In the genomic region with DNA sequence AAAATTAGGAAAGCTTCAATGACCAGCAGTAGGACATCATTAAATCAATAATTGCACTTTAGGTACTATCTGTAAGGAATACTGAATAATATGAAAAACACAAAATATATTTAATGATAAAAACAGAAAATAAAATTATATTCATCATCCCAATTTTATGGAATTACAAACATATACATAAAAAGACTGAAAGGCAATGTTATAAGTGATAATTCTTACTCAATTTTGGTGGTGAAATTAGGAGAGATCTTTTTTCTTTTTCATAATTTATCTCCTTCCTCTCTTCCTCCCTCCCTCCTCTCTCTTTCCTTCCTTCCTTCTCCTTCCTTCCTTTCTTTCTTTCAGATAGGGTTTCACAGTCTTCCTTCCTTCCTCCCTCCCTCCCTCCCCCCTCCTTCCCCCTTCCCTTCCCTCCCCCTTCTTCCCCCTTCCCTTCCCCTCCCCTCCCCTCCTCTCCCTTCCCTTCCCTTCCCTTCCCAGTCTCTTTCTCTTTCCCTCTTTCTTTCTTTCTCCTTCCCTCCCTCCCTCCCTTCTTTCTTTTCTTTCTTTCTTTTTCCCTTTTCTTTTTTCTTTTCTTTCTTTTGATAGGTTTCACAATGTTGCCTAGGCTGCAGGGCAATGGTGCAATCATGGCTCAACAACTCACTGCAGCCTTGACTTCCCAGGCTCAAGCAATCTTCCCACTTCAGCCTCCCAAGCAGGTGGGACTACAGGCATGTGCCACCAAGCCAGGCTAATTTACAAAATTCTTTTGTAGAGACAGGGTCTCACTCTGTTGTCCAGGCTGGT, we compare ENCODE assay signal across 25 cellular contexts.
"Had no signal": no experiment of that assay in that cellular context is flagged by ENCODE, and none has a peak within 500 bp of the region (broad histone marks: within the 10 kb centered on the region; RNA-seq: fewer than 3 reads in every experiment).

No MANE protein-coding gene starts in this region.

- H3K9ac ChIP-seq: parathyroid adenoma had no signal

- H3K4me3 Mint-ChIP-seq: immature natural killer cell; naive B cell; nephron; stimulated activated naive B cell treated with anti-CD40 and anti-IgM and Interleukin-4, amounts not matched to agents 10 μg/mL and 1 μg/mL and 100 μg/mL, for 72 hours; stimulated activated naive CD8-positive, alpha-beta T cell treated with anti-CD3 and anti-CD28 coated beads, Interleukin-15, amount 100 ng/mL, for 72 hours had no signal

- H3K4me1 ChIP-seq: foreskin keratinocyte, parathyroid adenoma, psoas muscle, spleen, testis, tibial nerve, upper lobe of right lung, vagina had no signal

- H3K4me3 ChIP-seq: esophagus squamous epithelium, lung, psoas muscle, spleen, testis, tibial nerve, upper lobe of right lung, vagina had no signal

- ATAC-seq: foreskin keratinocyte; left colon; left ventricle myocardium superior; psoas muscle; stimulated activated naive B cell treated with anti-CD40 and anti-IgM and Interleukin-4, amounts not matched to agents 10 μg/mL and 1 μg/mL and 100 μg/mL, for 72 hours; stimulated activated naive CD8-positive, alpha-beta T cell treated with anti-CD3 and anti-CD28 coated beads, Interleukin-15, amount 100 ng/mL, for 72 hours; upper lobe of right lung had no signal

- DNase-seq: dermis blood vessel endothelial cell; esophagus squamous epithelium; foreskin keratinocyte; immature natural killer cell; kidney; left colon; left ventricle myocardium superior; mesendoderm; naive B cell; occipital lobe; psoas muscle; retina; spleen; stimulated activated CD4-positive, alpha-beta T cell treated with anti-CD3 and anti-CD28 coated beads, Interleukin-15, amount 100 ng/mL, for 24 hours; stimulated activated CD4-positive, alpha-beta T cell treated with anti-CD3 and anti-CD28 coated beads, Interleukin-1b, Interleukin-23, amount 100 ng/mL, for 48 hours; stimulated activated CD4-positive, alpha-beta T cell treated with anti-CD3 and anti-CD28 coated beads, Interleukin-4, amount 100 ng/mL, for 24 hours; stimulated activated naive B cell treated with anti-CD40 and anti-IgM and Interleukin-4, amounts not matched to agents 10 μg/mL and 1 μg/mL and 100 μg/mL, for 72 hours; stimulated activated naive CD8-positive, alpha-beta T cell treated with anti-CD3 and anti-CD28 coated beads, Interleukin-15, amount 100 ng/mL, for 72 hours; testis; upper lobe of right lung had no signal

- H3K36me3 ChIP-seq: esophagus squamous epithelium, spleen, tibial nerve, upper lobe of right lung, vagina had no signal

- H3K27me3 Mint-ChIP-seq: naive B cell; stimulated activated naive B cell treated with anti-CD40 and anti-IgM and Interleukin-4, amounts not matched to agents 10 μg/mL and 1 μg/mL and 100 μg/mL, for 72 hours; stimulated activated naive CD8-positive, alpha-beta T cell treated with anti-CD3 and anti-CD28 coated beads, Interleukin-15, amount 100 ng/mL, for 72 hours had no signal

- H3K4me1 Mint-ChIP-seq: immature natural killer cell; nephron; stimulated activated naive CD8-positive, alpha-beta T cell treated with anti-CD3 and anti-CD28 coated beads, Interleukin-15, amount 100 ng/mL, for 72 hours had no signal

- H2AFZ ChIP-seq: parathyroid adenoma had no signal

- H3K27ac ChIP-seq: esophagus squamous epithelium, foreskin keratinocyte, parathyroid adenoma, psoas muscle, spleen, testis, tibial nerve, upper lobe of right lung, vagina had no signal

- H3K9me3 ChIP-seq: psoas muscle, testis, upper lobe of right lung had no signal

- H3K27me3 ChIP-seq: esophagus squamous epithelium, foreskin keratinocyte, spleen, testis, tibial nerve, upper lobe of right lung, vagina had no signal

- H3K79me2 ChIP-seq: parathyroid adenoma had no signal

- H3K27ac Mint-ChIP-seq: immature natural killer cell; nephron; stimulated activated naive B cell treated with anti-CD40 and anti-IgM and Interleukin-4, amounts not matched to agents 10 μg/mL and 1 μg/mL and 100 μg/mL, for 72 hours had no signal
